ENCODE assay signal across 2 cellular contexts in the genomic region with DNA sequence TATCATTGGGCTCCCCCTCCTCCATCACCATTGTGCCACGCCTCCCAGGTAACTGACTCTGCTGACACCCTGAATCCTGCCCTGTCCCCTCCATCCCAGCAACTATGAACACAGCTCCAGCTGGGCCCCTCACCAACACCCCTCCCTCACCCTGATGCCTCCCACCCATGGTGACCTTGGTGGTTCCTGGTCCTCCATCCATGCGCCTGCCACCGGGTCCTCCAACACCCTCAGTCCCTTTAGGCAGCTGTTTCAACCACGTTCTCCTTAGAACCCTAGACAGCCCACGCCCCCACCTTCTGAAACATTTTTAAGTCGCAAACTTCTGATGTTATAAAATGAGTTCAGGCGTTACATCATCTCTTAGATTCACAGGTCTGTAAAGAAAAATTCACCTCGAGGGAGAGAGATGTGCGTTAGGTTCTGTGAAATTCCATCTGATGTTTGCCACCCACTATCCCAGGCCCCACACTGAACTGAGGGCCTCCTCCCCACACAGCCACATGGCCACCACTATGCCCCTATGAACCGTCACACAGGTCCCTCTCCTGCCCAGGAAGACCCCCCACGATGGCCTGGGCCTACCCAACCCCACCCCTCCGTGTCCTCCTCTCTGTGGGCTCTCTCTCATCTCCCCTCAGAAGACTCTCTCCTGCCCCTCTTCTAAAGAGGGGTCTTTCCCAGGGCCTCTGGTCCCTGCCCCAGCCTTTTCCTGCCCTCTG.
TF ChIP-seq lines count a peak whose summit lies in the region.

No MANE protein-coding gene starts in this region.

TF ChIP-seq in liver, 16 proteins besides CTCF, POLR2A, EP300 and RAD21:
- TF ChIP-seq TAF1 (conservative IDR thresholded peaks at IDR 0.05) (no peak), FOXA1 (IDR thresholded peaks at IDR 0.05) (no peak), HNF4A (conservative IDR thresholded peaks at IDR 0.05) (no peak), GABPA (IDR thresholded peaks at IDR 0.05 in 1 of 2, conservative IDR thresholded peaks at IDR 0.05 in 1 of 2) (no peak)

TF ChIP-seq in HepG2, 621 proteins besides CTCF, POLR2A, EP300 and RAD21:
- no peak for TF ChIP-seq DNMT3B (CRISPR knock-in tag; conservative IDR thresholded peaks at IDR 0.05)
- no peak for TF ChIP-seq TRAFD1 (CRISPR knock-in tag; IDR thresholded peaks at IDR 0.05; ENCODE audit: borderline replicate concordance)
- TF ChIP-seq SNAPC5 (CRISPR knock-in tag; IDR thresholded peaks at IDR 0.05; ENCODE audit: borderline replicate concordance), result no peak
- no peak for TF ChIP-seq ZNF362 (CRISPR knock-in tag; IDR thresholded peaks at IDR 0.05; ENCODE audit: borderline replicate concordance)
- TF ChIP-seq ETV5 (CRISPR knock-in tag; IDR thresholded peaks at IDR 0.05; ENCODE audit: borderline replicate concordance), result no peak
- no peak for TF ChIP-seq TERF1 (CRISPR knock-in tag; IDR thresholded peaks at IDR 0.05)
- no peak for TF ChIP-seq PAX8 (CRISPR knock-in tag; IDR thresholded peaks at IDR 0.05; ENCODE audit: borderline replicate concordance)
- TF ChIP-seq HMG20A (CRISPR knock-in tag; IDR thresholded peaks at IDR 0.05; ENCODE audit: borderline replicate concordance), result no peak
- TF ChIP-seq, protein P1, sequence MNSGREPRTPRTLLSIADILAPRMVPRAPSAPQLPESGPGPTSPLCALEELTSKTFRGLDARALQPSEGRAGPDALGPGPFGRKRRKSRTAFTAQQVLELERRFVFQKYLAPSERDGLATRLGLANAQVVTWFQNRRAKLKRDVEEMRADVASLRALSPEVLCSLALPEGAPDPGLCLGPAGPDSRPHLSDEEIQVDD (CRISPR knock-in tag; IDR thresholded peaks at IDR 0.05; ENCODE audit: borderline replicate concordance), result no peak
- TF ChIP-seq, protein P2, sequence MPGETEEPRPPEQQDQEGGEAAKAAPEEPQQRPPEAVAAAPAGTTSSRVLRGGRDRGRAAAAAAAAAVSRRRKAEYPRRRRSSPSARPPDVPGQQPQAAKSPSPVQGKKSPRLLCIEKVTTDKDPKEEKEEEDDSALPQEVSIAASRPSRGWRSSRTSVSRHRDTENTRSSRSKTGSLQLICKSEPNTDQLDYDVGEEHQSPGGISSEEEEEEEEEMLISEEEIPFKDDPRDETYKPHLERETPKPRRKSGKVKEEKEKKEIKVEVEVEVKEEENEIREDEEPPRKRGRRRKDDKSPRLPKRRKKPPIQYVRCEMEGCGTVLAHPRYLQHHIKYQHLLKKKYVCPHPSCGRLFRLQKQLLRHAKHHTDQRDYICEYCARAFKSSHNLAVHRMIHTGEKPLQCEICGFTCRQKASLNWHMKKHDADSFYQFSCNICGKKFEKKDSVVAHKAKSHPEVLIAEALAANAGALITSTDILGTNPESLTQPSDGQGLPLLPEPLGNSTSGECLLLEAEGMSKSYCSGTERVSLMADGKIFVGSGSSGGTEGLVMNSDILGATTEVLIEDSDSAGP (CRISPR knock-in tag; IDR thresholded peaks at IDR 0.05; ENCODE audit: borderline replicate concordance), result no peak
- no peak for TF ChIP-seq HNRNPUL1 (IDR thresholded peaks at IDR 0.05; ENCODE audit: low read depth, low read length)
- TF ChIP-seq, protein P3, sequence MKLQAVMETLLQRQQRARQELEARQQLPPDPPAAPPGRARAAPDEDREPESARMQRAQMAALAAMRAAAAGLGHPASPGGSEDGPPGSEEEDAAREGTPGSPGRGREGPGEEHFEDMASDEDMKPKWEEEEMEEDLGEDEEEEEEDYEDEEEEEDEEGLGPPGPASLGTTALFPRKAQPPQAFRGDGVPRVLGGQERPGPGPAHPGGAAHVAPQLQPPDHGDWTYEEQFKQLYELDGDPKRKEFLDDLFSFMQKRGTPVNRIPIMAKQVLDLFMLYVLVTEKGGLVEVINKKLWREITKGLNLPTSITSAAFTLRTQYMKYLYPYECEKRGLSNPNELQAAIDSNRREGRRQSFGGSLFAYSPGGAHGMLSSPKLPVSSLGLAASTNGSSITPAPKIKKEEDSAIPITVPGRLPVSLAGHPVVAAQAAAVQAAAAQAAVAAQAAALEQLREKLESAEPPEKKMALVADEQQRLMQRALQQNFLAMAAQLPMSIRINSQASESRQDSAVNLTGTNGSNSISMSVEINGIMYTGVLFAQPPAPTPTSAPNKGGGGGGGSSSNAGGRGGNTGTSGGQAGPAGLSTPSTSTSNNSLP (IDR thresholded peaks at IDR 0.05; ENCODE audit: low read depth, low read length), result no peak
- TF ChIP-seq ZFYVE20 (CRISPR knock-in tag; IDR thresholded peaks at IDR 0.05; ENCODE audit: borderline replicate concordance, low read depth), result no peak
- TF ChIP-seq, protein P4, sequence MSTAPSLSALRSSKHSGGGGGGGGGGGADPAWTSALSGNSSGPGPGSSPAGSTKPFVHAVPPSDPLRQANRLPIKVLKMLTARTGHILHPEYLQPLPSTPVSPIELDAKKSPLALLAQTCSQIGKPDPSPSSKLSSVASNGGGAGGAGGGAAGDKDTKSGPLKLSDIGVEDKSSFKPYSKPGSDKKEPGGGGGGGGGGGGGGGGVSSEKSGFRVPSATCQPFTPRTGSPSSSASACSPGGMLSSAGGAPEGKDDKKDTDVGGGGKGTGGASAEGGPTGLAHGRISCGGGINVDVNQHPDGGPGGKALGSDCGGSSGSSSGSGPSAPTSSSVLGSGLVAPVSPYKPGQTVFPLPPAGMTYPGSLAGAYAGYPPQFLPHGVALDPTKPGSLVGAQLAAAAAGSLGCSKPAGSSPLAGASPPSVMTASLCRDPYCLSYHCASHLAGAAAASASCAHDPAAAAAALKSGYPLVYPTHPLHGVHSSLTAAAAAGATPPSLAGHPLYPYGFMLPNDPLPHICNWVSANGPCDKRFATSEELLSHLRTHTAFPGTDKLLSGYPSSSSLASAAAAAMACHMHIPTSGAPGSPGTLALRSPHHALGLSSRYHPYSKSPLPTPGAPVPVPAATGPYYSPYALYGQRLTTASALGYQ (CRISPR knock-in tag; IDR thresholded peaks at IDR 0.05), result no peak
- no peak for TF ChIP-seq PCBP1 (IDR thresholded peaks at IDR 0.05; ENCODE audit: borderline replicate concordance, low read depth, low read length)
- no peak for TF ChIP-seq RCOR2 (CRISPR knock-in tag; IDR thresholded peaks at IDR 0.05)
- no peak for TF ChIP-seq ZNF3 (CRISPR knock-in tag; IDR thresholded peaks at IDR 0.05)
- TF ChIP-seq ZNF20 (CRISPR knock-in tag; IDR thresholded peaks at IDR 0.05), result no peak
- no peak for TF ChIP-seq TCF7 (IDR thresholded peaks at IDR 0.05; ENCODE audit: low read depth)
